Comparison of ENCODE assay signal across 8 cellular contexts in genomic region chr10:106189254-106189653, GRCh38.
A peak's percentile ranks its signal among the peaks of the same experiment; 100 is the strongest.
DNase-seq lines count a peak whose midpoint lies in the region; ATAC-seq and TF ChIP-seq lines count a peak whose summit lies in the region.

No MANE protein-coding gene starts in this region.

- TF ChIP-seq CTCF in heart left ventricle (IDR thresholded peaks at IDR 0.05): peak in 9 of 12 donors; percentile 8 to 43 (median 28)
- TF ChIP-seq CTCF in VCaP (conservative IDR thresholded peaks at IDR 0.05): peak; percentile 60
- peak; percentile 48 for TF ChIP-seq CTCF in liver (IDR thresholded peaks at IDR 0.05; ENCODE audit: low read depth, low read length, missing input control)

- H3K4me1 ChIP-seq in heart left ventricle (no peaks in the 10 kb centered on the region), right cardiac atrium (ENCODE audit: control insufficient read depth, insufficient read depth, low read length) (no peaks in the 10 kb centered on the region), liver (ENCODE audit: control insufficient read depth in 4 of 4, insufficient read depth in 4 of 4, low read length in 3 of 4) (no peaks in the 10 kb centered on the region)

- no peaks in the 10 kb centered on the region for H3K9me3 ChIP-seq in heart left ventricle
- no peaks in the 10 kb centered on the region for H3K9me3 ChIP-seq in right cardiac atrium (ENCODE audit: control insufficient read depth, low read length)
- H3K9me3 ChIP-seq in liver (ENCODE audit: control insufficient read depth in 4 of 4, low read length in 3 of 4): no peaks in the 10 kb centered on the region

- H3K27me3 ChIP-seq in heart left ventricle: no peaks in the 10 kb centered on the region
- H3K27me3 ChIP-seq in right cardiac atrium (ENCODE audit: control insufficient read depth, insufficient read depth): no peaks in the 10 kb centered on the region
- H3K27me3 ChIP-seq in liver (ENCODE audit: control insufficient read depth in 4 of 4, insufficient read depth in 4 of 4, low read length in 3 of 4): no peaks in the 10 kb centered on the region

- ATAC-seq in heart left ventricle (peak in 1 of 4 donors; percentile 27), right cardiac atrium (no peak), HG03565 (IDR thresholded peaks at IDR 0.05; ENCODE audit: unreplicated experiment) (peak; percentile 78), GM21529 (IDR thresholded peaks at IDR 0.05; ENCODE audit: unreplicated experiment) (no peak)

- no peak for TF ChIP-seq POLR2A in heart left ventricle (IDR thresholded peaks at IDR 0.05)

- intact Hi-C loops in heart left ventricle (cut with DNase I) (loop anchor here in 1 of 10 donors (10.0 kb wide), 1 partner anchor 234 kb away; no protein-coding TSS in a partner anchor), right cardiac atrium (cut with DNase I) (no loop called here)

- 39 to 53% (median 48%) methylated on average over 2 of the region's 2 CpGs for WGBS in heart left ventricle, 4 donors
- WGBS in right cardiac atrium: 57% methylated on average over 2 of the region's 2 CpGs
- WGBS in liver: 61% methylated on average over 2 of the region's 2 CpGs

- H3K27ac ChIP-seq in heart left ventricle: no peak overlapping the region
- H3K27ac ChIP-seq in right cardiac atrium (ENCODE audit: low read length): no peak overlapping the region
- H3K27ac ChIP-seq in VCaP: no peak overlapping the region
- H3K27ac ChIP-seq in liver (ENCODE audit: low read depth in 1 of 2, low read length in 2 of 2): no peak overlapping the region

- DNase-seq in heart left ventricle: no peak
- no peak for DNase-seq in right cardiac atrium
- DNase-seq in AG08396 (ENCODE audit: low spot score): no peak
- no peak for DNase-seq in activated gamma-delta T cell (lab: John Stamatoyannopoulos, UW)

- no peak overlapping the region for H3K9ac ChIP-seq in liver (ENCODE audit: low read depth in 1 of 2, low read length in 2 of 2)

- no peaks in the 10 kb centered on the region for H3K36me3 ChIP-seq in heart left ventricle
- no peaks in the 10 kb centered on the region for H3K36me3 ChIP-seq in liver (ENCODE audit: control insufficient read depth in 4 of 4, insufficient read depth in 3 of 4, low read depth in 1 of 4, low read length in 3 of 4)

- H3K4me3 ChIP-seq in heart left ventricle: no peak overlapping the region
- no peak overlapping the region for H3K4me3 ChIP-seq in right cardiac atrium (ENCODE audit: low read length)
- H3K4me3 ChIP-seq in liver (ENCODE audit: low read depth in 1 of 3, low read length in 3 of 3): no peak overlapping the region

- TF ChIP-seq RAD21 in liver (IDR thresholded peaks at IDR 0.05): peak; percentile 68 to 81

TF ChIP-seq in liver, 16 proteins besides CTCF, POLR2A, EP300 and RAD21:
- TF ChIP-seq REST (IDR thresholded peaks at IDR 0.05): no peak
- no peak for TF ChIP-seq FOXA2 (IDR thresholded peaks at IDR 0.05)
- TF ChIP-seq JUND (IDR thresholded peaks at IDR 0.05): no peak
- no peak for TF ChIP-seq FOXA1 (IDR thresholded peaks at IDR 0.05)
- TF ChIP-seq, protein P1, sequence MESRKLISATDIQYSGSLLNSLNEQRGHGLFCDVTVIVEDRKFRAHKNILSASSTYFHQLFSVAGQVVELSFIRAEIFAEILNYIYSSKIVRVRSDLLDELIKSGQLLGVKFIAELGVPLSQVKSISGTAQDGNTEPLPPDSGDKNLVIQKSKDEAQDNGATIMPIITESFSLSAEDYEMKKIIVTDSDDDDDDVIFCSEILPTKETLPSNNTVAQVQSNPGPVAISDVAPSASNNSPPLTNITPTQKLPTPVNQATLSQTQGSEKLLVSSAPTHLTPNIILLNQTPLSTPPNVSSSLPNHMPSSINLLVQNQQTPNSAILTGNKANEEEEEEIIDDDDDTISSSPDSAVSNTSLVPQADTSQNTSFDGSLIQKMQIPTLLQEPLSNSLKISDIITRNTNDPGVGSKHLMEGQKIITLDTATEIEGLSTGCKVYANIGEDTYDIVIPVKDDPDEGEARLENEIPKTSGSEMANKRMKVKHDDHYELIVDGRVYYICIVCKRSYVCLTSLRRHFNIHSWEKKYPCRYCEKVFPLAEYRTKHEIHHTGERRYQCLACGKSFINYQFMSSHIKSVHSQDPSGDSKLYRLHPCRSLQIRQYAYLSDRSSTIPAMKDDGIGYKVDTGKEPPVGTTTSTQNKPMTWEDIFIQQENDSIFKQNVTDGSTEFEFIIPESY (IDR thresholded peaks at IDR 0.05): no peak
- TF ChIP-seq RXRA (IDR thresholded peaks at IDR 0.05): peak; percentile 18 to 66
